ENCODE assay signal across 24 cellular contexts in genomic region chr7:110179037-110179436, GRCh38.
DNase-seq lines count a peak whose midpoint lies in the region; ATAC-seq and TF ChIP-seq lines count a peak whose summit lies in the region.
"Had no signal": no experiment of that assay in that cellular context is flagged by ENCODE, and none has a peak within 500 bp of the region (broad histone marks: within the 10 kb centered on the region; RNA-seq: fewer than 3 reads in every experiment).

No MANE protein-coding gene starts in this region.

- H3K9me2 ChIP-seq in PC-3 (replicated peaks; ENCODE audit: low read length): no peaks in the 10 kb centered on the region

- H3K27ac ChIP-seq in ACC112 (ENCODE audit: low read depth, low read length) (no peak overlapping the region), PC-3 (ENCODE audit: low read length) (peak overlapping the region; percentile 48), neural progenitor cell (no peak overlapping the region)
- H3K27ac ChIP-seq: C4-2B, SJCRH30 had no signal

- H2AFZ ChIP-seq in ACC112 (ENCODE audit: low read length, unreplicated experiment): no peak overlapping the region
- H2AFZ ChIP-seq in PC-3 (ENCODE audit: low read length): peak overlapping the region; percentile 3; the same call in 1 of the 2 replicates
- H2AFZ ChIP-seq in neural progenitor cell (replicated peaks): no peak overlapping the region

- H3K79me2 ChIP-seq in ACC112 (ENCODE audit: control insufficient read depth, insufficient read depth, low read length, unreplicated experiment) (no peaks in the 10 kb centered on the region), PC-3 (ENCODE audit: low read length) (no peaks in the 10 kb centered on the region), neural progenitor cell (ENCODE audit: low read depth) (no peaks in the 10 kb centered on the region)

- H3F3A ChIP-seq in PC-3 (ENCODE audit: low read length, unreplicated experiment): no peaks in the 10 kb centered on the region
- H3F3A ChIP-seq in neural progenitor cell (ENCODE audit: low read depth): no peaks in the 10 kb centered on the region

- no peaks in the 10 kb centered on the region for H3K27me3 ChIP-seq in ACC112 (ENCODE audit: insufficient read depth, low read length)
- no peaks in the 10 kb centered on the region for H3K27me3 ChIP-seq in PC-3 (ENCODE audit: low read length)
- H3K27me3 ChIP-seq in endocrine pancreas (ENCODE audit: control insufficient read depth, insufficient read depth, low read length): no peaks in the 10 kb centered on the region
- H3K27me3 ChIP-seq in neural progenitor cell: no peaks in the 10 kb centered on the region
- H3K27me3 ChIP-seq: SJCRH30 had no signal

- H3K27me3 Mint-ChIP-seq in mesothelial cell of epicardium (ENCODE audit: low read depth) (no peaks in the 10 kb centered on the region), neural progenitor cell (ENCODE audit: insufficient read depth, low read depth) (no peaks in the 10 kb centered on the region)
- H3K27me3 Mint-ChIP-seq: B cell had no signal

- H3K4me1 ChIP-seq in ACC112 (ENCODE audit: control insufficient read depth, insufficient read depth, low read length, unreplicated experiment) (no peaks in the 10 kb centered on the region), PC-3 (ENCODE audit: insufficient read depth, low read length) (0 out of 2 replicates have a peak, but pooled peaks cover 3% of the 10 kb centered on the region), endocrine pancreas (ENCODE audit: control insufficient read depth, insufficient read depth, low read length) (peaks cover 7% of the 10 kb centered on the region), neural progenitor cell (no peaks in the 10 kb centered on the region)
- H3K4me1 ChIP-seq: Caco-2, SJCRH30 had no signal

- intact Hi-C loops in PC-3 (cut with micrococcal nuclease): loop anchor here (1.0 kb wide), 1 partner anchor 22 kb away; no protein-coding TSS in a partner anchor

- CTCF ChIA-PET in PC-3 (lab: Charles Lee): interaction anchor here (0.7 kb wide), 1 partner anchor 292 kb away, joined by 3 read pairs; no protein-coding TSS in a partner anchor

- BruUV-seq in PC-3 (replicated peaks; lab: Mats Ljungman, UMichigan): no TSS peak

- peak overlapping the region; percentile 42 for H3K4me2 ChIP-seq in PC-3 (ENCODE audit: low read length)
- H3K4me2 ChIP-seq in neural progenitor cell: no peak overlapping the region

- DNase-seq in PC-3 (peak; percentile 35), mesothelial cell of epicardium (ENCODE audit: low spot score in 2 of 2, unreplicated experiment in 2 of 2) (no peak), foreskin melanocyte (no peak), neural progenitor cell (ENCODE audit: low spot score) (no peak)
- DNase-seq in activated CD4-positive, alpha-beta T cell treated with anti-CD3 and anti-CD28 coated beads, Interleukin-2, amount 50 U/mL, for 4 hours: no peak
- DNase-seq in activated naive CD4-positive, alpha-beta T cell treated with anti-CD3 and anti-CD28 coated beads, Interleukin-2, amount 50 U/mL, for 72 hours (ENCODE audit: low spot score in 2 of 2): no peak
- DNase-seq: Caco-2; CD8-positive, alpha-beta T cell; DMS79 treated with DMSO at 0.1 percent for 48 hours; H7; MV-4-11; NCI-H1105 treated with DMSO at 0.1 percent for 48 hours; NCI-H2029; NCI-H446; NCI-H524 treated with DMSO at 0.1 percent for 48 hours; NCI-H774; SJCRH30 had no signal

- H3K27ac Mint-ChIP-seq in mesothelial cell of epicardium (peak overlapping the region; percentile 17), neural progenitor cell (no peak overlapping the region)
- H3K27ac Mint-ChIP-seq in activated naive CD4-positive, alpha-beta T cell treated with anti-CD3 and anti-CD28 coated beads, Interleukin-2, amount 50 U/mL, for 72 hours: no peak overlapping the region
- H3K27ac Mint-ChIP-seq: B cell; CD8-positive, alpha-beta T cell had no signal

- H3K36me3 ChIP-seq in ACC112 (ENCODE audit: insufficient read depth, low read length): no peaks in the 10 kb centered on the region
- H3K36me3 ChIP-seq in PC-3 (ENCODE audit: low read depth, low read length): no peaks in the 10 kb centered on the region
- no peaks in the 10 kb centered on the region for H3K36me3 ChIP-seq in endocrine pancreas (ENCODE audit: control insufficient read depth, insufficient read depth, low read length)
- no peaks in the 10 kb centered on the region for H3K36me3 ChIP-seq in neural progenitor cell
- H3K36me3 ChIP-seq: SJCRH30 had no signal

- no peaks in the 10 kb centered on the region for H3K9me3 Mint-ChIP-seq in mesothelial cell of epicardium
- no peaks in the 10 kb centered on the region for H3K9me3 Mint-ChIP-seq in activated naive CD4-positive, alpha-beta T cell treated with anti-CD3 and anti-CD28 coated beads, Interleukin-2, amount 50 U/mL, for 72 hours
- H3K9me3 Mint-ChIP-seq in neural progenitor cell: no peaks in the 10 kb centered on the region

- H3K4me3 ChIP-seq in ACC112 (ENCODE audit: low read depth, low read length): peak overlapping the region; percentile 30; the same call in 1 of the 2 replicates
- H3K4me3 ChIP-seq in PC-3 (ENCODE audit: low read length): peak overlapping the region; percentile 12; the same call in 1 of the 2 replicates
- H3K4me3 ChIP-seq in endocrine pancreas (ENCODE audit: control insufficient read depth, insufficient read depth, low read length): peak overlapping the region; percentile 14
- H3K4me3 ChIP-seq in neural progenitor cell: no peak overlapping the region
- H3K4me3 ChIP-seq: K562, SJCRH30 had no signal

- no peaks in the 10 kb centered on the region for H4K20me1 ChIP-seq in PC-3 (ENCODE audit: low read length)
- no peaks in the 10 kb centered on the region for H4K20me1 ChIP-seq in neural progenitor cell (ENCODE audit: low read depth)

- H3K4me1 Mint-ChIP-seq in mesothelial cell of epicardium (peaks cover 10% of the 10 kb centered on the region), neural progenitor cell (peaks cover 3% of the 10 kb centered on the region)
- H3K4me1 Mint-ChIP-seq: B cell had no signal

- ATAC-seq in PC-3: peak; percentile 93
- no peak for ATAC-seq in activated naive CD4-positive, alpha-beta T cell treated with anti-CD3 and anti-CD28 coated beads, Interleukin-2, amount 50 U/mL, for 72 hours
- ATAC-seq: CD8-positive, alpha-beta T cell; HepG2; K562; Right ventricle myocardium inferior had no signal

- H3K9me3 ChIP-seq in PC-3 (ENCODE audit: low read length): no peaks in the 10 kb centered on the region
- no peaks in the 10 kb centered on the region for H3K9me3 ChIP-seq in endocrine pancreas (ENCODE audit: control insufficient read depth, low read length)
- no peaks in the 10 kb centered on the region for H3K9me3 ChIP-seq in neural progenitor cell (ENCODE audit: low read depth)
- H3K9me3 ChIP-seq: Caco-2, SJCRH30 had no signal

- POLR2A ChIA-PET in PC-3 (lab: Charles Lee; ENCODE audit: unreplicated experiment): no interaction called here

- TF ChIP-seq CTCF in PC-3 (conservative IDR thresholded peaks at IDR 0.05; ENCODE audit: low read depth, low read length): no peak
- no peak for TF ChIP-seq CTCF in mesothelial cell of epicardium (IDR thresholded peaks at IDR 0.05; ENCODE audit: unreplicated experiment)
- TF ChIP-seq CTCF in neural progenitor cell (IDR thresholded peaks at IDR 0.05): no peak

- H3K4me3 Mint-ChIP-seq in mesothelial cell of epicardium: no peak overlapping the region
- no peak overlapping the region for H3K4me3 Mint-ChIP-seq in neural progenitor cell
- H3K4me3 Mint-ChIP-seq: B cell; CD8-positive, alpha-beta T cell had no signal

- no peaks in the 10 kb centered on the region for H3K36me3 Mint-ChIP-seq in mesothelial cell of epicardium
- no peaks in the 10 kb centered on the region for H3K36me3 Mint-ChIP-seq in activated naive CD4-positive, alpha-beta T cell treated with anti-CD3 and anti-CD28 coated beads, Interleukin-2, amount 50 U/mL, for 72 hours
- H3K36me3 Mint-ChIP-seq in neural progenitor cell: no peaks in the 10 kb centered on the region
- H3K36me3 Mint-ChIP-seq: CD8-positive, alpha-beta T cell had no signal

- H3K9ac ChIP-seq in PC-3 (ENCODE audit: low read length): no peak overlapping the region
- H3K9ac ChIP-seq in endocrine pancreas (ENCODE audit: control insufficient read depth, insufficient read depth, low read length): no peak overlapping the region
- no peak overlapping the region for H3K9ac ChIP-seq in neural progenitor cell
